ENCODE assay signal across 11 cellular contexts in the genomic region with DNA sequence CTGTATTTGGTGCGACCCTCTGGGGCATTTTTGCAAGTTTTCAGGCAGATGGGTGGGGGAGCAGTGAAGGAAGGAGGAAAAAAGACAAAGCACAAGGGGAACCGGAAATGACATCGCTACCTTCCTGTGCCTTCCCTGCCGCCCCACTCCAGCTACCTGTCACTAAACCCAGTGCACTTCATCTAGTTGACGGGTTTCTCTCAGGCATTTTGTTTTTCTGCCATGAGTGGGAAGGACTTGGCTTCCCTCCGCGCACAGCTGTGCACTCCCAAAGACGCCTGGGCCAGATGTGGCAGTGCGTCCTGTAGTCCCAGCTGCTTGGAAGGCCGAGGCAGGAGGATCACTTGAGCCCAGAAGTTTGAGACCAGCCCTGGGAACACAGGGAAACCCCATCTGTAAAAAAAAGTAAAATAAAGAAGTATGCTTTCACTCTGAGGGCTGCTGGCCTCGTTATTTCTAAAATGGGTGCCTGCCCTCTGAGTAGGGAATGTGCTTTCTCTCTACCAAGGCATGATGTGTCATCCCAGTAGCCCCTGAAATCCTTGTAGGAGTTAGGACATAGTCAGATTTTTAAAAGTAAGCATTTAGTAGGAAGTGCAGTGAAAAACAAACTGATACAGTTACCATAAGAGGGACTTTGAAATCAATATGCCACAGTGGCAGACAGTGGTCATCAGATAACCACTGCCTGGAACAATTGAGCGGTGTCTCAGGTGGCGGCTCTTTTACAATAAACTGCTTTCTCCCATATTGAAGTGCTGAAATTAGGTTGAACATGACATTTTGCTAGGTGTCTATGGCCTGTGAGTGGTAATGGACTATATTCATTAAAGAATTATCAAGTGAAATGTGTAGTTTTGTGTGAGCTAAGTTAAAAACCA.
A peak's percentile ranks its signal among the peaks of the same experiment; 100 is the strongest.
DNase-seq lines count a peak whose midpoint lies in the region; ATAC-seq and TF ChIP-seq lines count a peak whose summit lies in the region.
"Had no signal": no experiment of that assay in that cellular context is flagged by ENCODE, and none has a peak within 500 bp of the region (broad histone marks: within the 10 kb centered on the region; RNA-seq: fewer than 3 reads in every experiment).

No MANE protein-coding gene starts in this region.

- H3K9me3 ChIP-seq in KOPT-K1 (ENCODE audit: insufficient read depth, low read length, poor library complexity, severe bottlenecking), result no peaks in the 10 kb centered on the region
- no peaks in the 10 kb centered on the region for H3K9me3 ChIP-seq in testis

- no peaks in the 10 kb centered on the region for H3K27me3 Mint-ChIP-seq in activated naive CD8-positive, alpha-beta T cell treated with anti-CD3 and anti-CD28 coated beads, Interleukin-2, amount 50 U/mL, for 24 hours
- H3K27me3 Mint-ChIP-seq in naive B cell, result no peaks in the 10 kb centered on the region

- H3K9me3 Mint-ChIP-seq in activated naive CD8-positive, alpha-beta T cell treated with anti-CD3 and anti-CD28 coated beads, Interleukin-2, amount 50 U/mL, for 24 hours, result no peaks in the 10 kb centered on the region
- H3K9me3 Mint-ChIP-seq in naive B cell, result no peaks in the 10 kb centered on the region

- peaks cover 57% of the 10 kb centered on the region for H3K36me3 Mint-ChIP-seq in activated naive CD8-positive, alpha-beta T cell treated with anti-CD3 and anti-CD28 coated beads, Interleukin-2, amount 50 U/mL, for 24 hours (ENCODE audit: low read depth)
- H3K36me3 Mint-ChIP-seq in naive B cell, result peaks cover 8 to 15% of the 10 kb centered on the region in 2 donors

- peak; percentile 51 for DNase-seq in activated naive CD8-positive, alpha-beta T cell treated with anti-CD3 and anti-CD28 coated beads, Interleukin-2, amount 50 U/mL, for 24 hours
- DNase-seq in naive B cell, result no peak
- DNase-seq in activated gamma-delta T cell treated with Interleukin-2 at 50 U/mL for 16 hours, result no peak
- DNase-seq in testis, result no peak
- no peak for DNase-seq in NCI-H128 (lab: John Stamatoyannopoulos, UW; ENCODE audit: unreplicated experiment)
- DNase-seq in NCI-H2107 (lab: John Stamatoyannopoulos, UW), result no peak
- DNase-seq: activated CD4-positive, CD25-positive, alpha-beta regulatory T cell; GF-D8; NCI-H446 had no signal

- H3K4me1 Mint-ChIP-seq in activated naive CD8-positive, alpha-beta T cell treated with anti-CD3 and anti-CD28 coated beads, Interleukin-2, amount 50 U/mL, for 24 hours, result peaks cover 83% of the 10 kb centered on the region
- peaks cover 19 to 53% (median 43%) of the 10 kb centered on the region in 3 donors for H3K4me1 Mint-ChIP-seq in naive B cell

- H3K27me3 ChIP-seq in testis, result no peaks in the 10 kb centered on the region

- ATAC-seq in activated naive CD8-positive, alpha-beta T cell treated with anti-CD3 and anti-CD28 coated beads, Interleukin-2, amount 50 U/mL, for 24 hours, result peak; percentile 75
- peak in 1 of 2 donors; percentile 67 for ATAC-seq in naive B cell (ENCODE audit: low read depth in 2 of 2)

- H3K27ac ChIP-seq in C4-2B (peak overlapping the region; percentile 16; the same call in 1 of the 2 replicates), KOPT-K1 (ENCODE audit: low read depth, low read length, poor library complexity, severe bottlenecking) (peak overlapping the region; percentile 92), testis (no peak overlapping the region)

- no peak for TF ChIP-seq POLR2A in testis (IDR thresholded peaks at IDR 0.05)

- peaks cover 46% of the 10 kb centered on the region for H3K36me3 ChIP-seq in KOPT-K1 (ENCODE audit: insufficient read depth, low read length)
- no peaks in the 10 kb centered on the region for H3K36me3 ChIP-seq in testis (ENCODE audit: low read depth, missing control alignments)

- H3K4me3 ChIP-seq in testis, result no peak overlapping the region

- intact Hi-C loops in testis (cut with DNase I; ENCODE audit: low total_unique reads), result no loop called here

- no peak for TF ChIP-seq CTCF in C4-2B (conservative IDR thresholded peaks at IDR 0.05)
- TF ChIP-seq CTCF in testis (IDR thresholded peaks at IDR 0.05), result no peak

- H3K27ac Mint-ChIP-seq in activated naive CD8-positive, alpha-beta T cell treated with anti-CD3 and anti-CD28 coated beads, Interleukin-2, amount 50 U/mL, for 24 hours, result peak overlapping the region; percentile 98
- peak overlapping the region in 5 of 6 donors; percentile 4 to 74 (median 47) for H3K27ac Mint-ChIP-seq in naive B cell

- H3K4me1 ChIP-seq in testis, result no peaks in the 10 kb centered on the region

- 71 to 76% methylated on average over 13 of the region's 13 CpGs for WGBS in testis, 2 donors

- peak overlapping the region; percentile 35 for H3K4me3 Mint-ChIP-seq in activated naive CD8-positive, alpha-beta T cell treated with anti-CD3 and anti-CD28 coated beads, Interleukin-2, amount 50 U/mL, for 24 hours
- peak overlapping the region in 1 of 8 donors; percentile 11 for H3K4me3 Mint-ChIP-seq in naive B cell

Comparison
In these comparisons a context has a peak if more than half of its experiments do, and no peak if none do; other contexts are left out.
1. H3K27ac ChIP-seq: peak in C4-2B (single experiment) and KOPT-K1 (single experiment); none in testis (0 of 2).